In genomic region chr4:173766231-173766630, GRCh38 we compare ENCODE assay signal across 29 cellular contexts.
"Had no signal": no experiment of that assay in that cellular context is flagged by ENCODE, and none has a peak within 500 bp of the region (broad histone marks: within the 10 kb centered on the region; RNA-seq: fewer than 3 reads in every experiment).

No MANE protein-coding gene starts in this region.

- H3K27ac ChIP-seq: adrenal gland, breast epithelium, left ventricle myocardium inferior, neutrophil, ovary, prostate gland, right atrium auricular region, upper lobe of right lung had no signal

- DNase-seq: activated CD4-positive, alpha-beta T cell treated with anti-CD3 and anti-CD28 coated beads for 4 hours; activated CD4-positive, alpha-beta T cell treated with anti-CD3 and anti-CD28 coated beads, Interleukin-2, amount 50 U/mL, for 48 hours; activated CD4-positive, CD25-positive, alpha-beta regulatory T cell; activated CD8-positive, alpha-beta memory T cell treated with anti-CD3 and anti-CD28 coated beads, Interleukin-2, amount 50 U/mL, for 48 hours; activated naive CD4-positive, alpha-beta T cell; activated T-cell treated with anti-CD3 and anti-CD28 coated beads, Interleukin-2, amount 50 U/mL, for 4 hours; adrenal gland; effector memory CD4-positive, alpha-beta T cell; hippocampal formation; kidney glomerular epithelial cell; left ventricle myocardium inferior; midbrain; ovary; stimulated activated CD4-positive, alpha-beta T cell treated with anti-CD3 and anti-CD28 coated beads, Interleukin-4, amount 100 ng/mL, for 4 hours; stimulated activated naive CD8-positive, alpha-beta T cell treated with anti-CD3 and anti-CD28 coated beads, Interleukin-15, Interleukin-2, amounts not matched to agents 100 U/mL and 50 U/mL, for 24 hours; upper lobe of right lung had no signal

- H3K27me3 ChIP-seq: adrenal gland, breast epithelium, neutrophil, ovary, right atrium auricular region, upper lobe of right lung had no signal

- H3K4me1 Mint-ChIP-seq: central memory CD8-positive, alpha-beta T cell had no signal

- H3K4me1 ChIP-seq: adrenal gland, breast epithelium, left ventricle myocardium inferior, prostate gland, upper lobe of right lung had no signal

- H3K27me3 Mint-ChIP-seq: central memory CD8-positive, alpha-beta T cell; natural killer cell treated with Interleukin-12 subunit alpha and Interleukin-12 subunit beta and Interleukin-15 and Interleukin-18, amount 100 ng/mL, for 72 hours had no signal

- FAIRE-seq: astrocyte, colon, endothelial cell of umbilical vein, frontal cortex had no signal

- H3K4me3 ChIP-seq: adrenal gland, breast epithelium, left ventricle myocardium inferior, ovary, prostate gland, right atrium auricular region, upper lobe of right lung had no signal

- ATAC-seq: activated T-cell treated with anti-CD3 and anti-CD28 coated beads, Interleukin-2, amount 50 U/mL, for 4 hours; esophagus mucosa; natural killer cell treated with Interleukin-12 subunit alpha and Interleukin-12 subunit beta and Interleukin-15 and Interleukin-18, amount 100 ng/mL, for 72 hours; stimulated activated naive CD8-positive, alpha-beta T cell treated with anti-CD3 and anti-CD28 coated beads, Interleukin-15, Interleukin-2, amounts not matched to agents 100 U/mL and 50 U/mL, for 24 hours; upper lobe of right lung had no signal

- H3K27ac Mint-ChIP-seq: activated naive CD8-positive, alpha-beta T cell; activated T-helper 2 cell treated with anti-CD3 and anti-CD28 coated beads, Interferon-gamma antibody, Interleukin-2, Interleukin-4, amounts not matched to agents 10 μg/mL and 5 μg/mL and 100 μg/mL, durations not matched to agents 14 hours and 24 hours and 36 hours; natural killer cell treated with Interleukin-12 subunit alpha and Interleukin-12 subunit beta and Interleukin-15 and Interleukin-18, amount 100 ng/mL, for 72 hours had no signal

- H3K4me3 Mint-ChIP-seq: activated naive CD8-positive, alpha-beta T cell; activated T-cell treated with anti-CD3 and anti-CD28 coated beads, Interleukin-2, amount 50 U/mL, for 4 hours; central memory CD8-positive, alpha-beta T cell; natural killer cell treated with Interleukin-12 subunit alpha and Interleukin-12 subunit beta and Interleukin-15 and Interleukin-18, amount 100 ng/mL, for 72 hours had no signal

- H3K9me3 Mint-ChIP-seq: activated T-cell treated with anti-CD3 and anti-CD28 coated beads, Interleukin-2, amount 50 U/mL, for 4 hours; activated T-helper 2 cell treated with anti-CD3 and anti-CD28 coated beads, Interferon-gamma antibody, Interleukin-2, Interleukin-4, amounts not matched to agents 10 μg/mL and 5 μg/mL and 100 μg/mL, durations not matched to agents 14 hours and 24 hours and 36 hours had no signal

- H3K36me3 ChIP-seq: adrenal gland, breast epithelium, left ventricle myocardium inferior, neutrophil, ovary, prostate gland, right atrium auricular region, upper lobe of right lung had no signal

- H3K9me3 ChIP-seq: adrenal gland, breast epithelium, left ventricle myocardium inferior, neutrophil, ovary, prostate gland, right atrium auricular region, upper lobe of right lung had no signal

- H3K36me3 Mint-ChIP-seq: activated naive CD8-positive, alpha-beta T cell; natural killer cell treated with Interleukin-12 subunit alpha and Interleukin-12 subunit beta and Interleukin-15 and Interleukin-18, amount 100 ng/mL, for 72 hours had no signal
